ENCODE assay signal across 23 cellular contexts in genomic region chr2:224436634-224437033, GRCh38. TPM values are rescaled to one million over a fixed set of nuclear protein-coding genes. Genes with fewer than 3 reads are reported as not detected.
DNase-seq lines count a peak whose midpoint lies in the region; ATAC-seq, FAIRE-seq and TF ChIP-seq lines count a peak whose summit lies in the region.
"Had no signal": no experiment of that assay in that cellular context is flagged by ENCODE, and none has a peak within 500 bp of the region (broad histone marks: within the 10 kb centered on the region; RNA-seq: fewer than 3 reads in every experiment).

No MANE protein-coding gene starts in this region.

- H3K79me2 ChIP-seq in K562 (ENCODE audit: control insufficient read depth, insufficient read depth, low read length) (no peaks in the 10 kb centered on the region), keratinocyte (ENCODE audit: control insufficient read depth, insufficient read depth, low read length) (no peaks in the 10 kb centered on the region)

- no peak overlapping the region for H3K9ac ChIP-seq in K562 (ENCODE audit: insufficient read depth in 1 of 2, low read depth in 2 of 2, low read length in 2 of 2)
- no peak overlapping the region for H3K9ac ChIP-seq in keratinocyte (ENCODE audit: control insufficient read depth, extremely low read depth, insufficient read depth, low read length)
- H3K9ac ChIP-seq: neural progenitor cell had no signal

- BruUV-seq in K562 (replicated peaks; lab: Mats Ljungman, UMichigan), result no TSS peak

- TF ChIP-seq EP300 in K562 (IDR thresholded peaks at IDR 0.05; ENCODE audit: low read length), result no peak

- no peaks in the 10 kb centered on the region for H3K9me1 ChIP-seq in K562 (ENCODE audit: control insufficient read depth, insufficient read depth, low read length)
- no peaks in the 10 kb centered on the region for H3K9me1 ChIP-seq in keratinocyte (ENCODE audit: control insufficient read depth, extremely low read depth, insufficient read depth, low read length)

- in situ Hi-C loops in K562 (cut with MboI), result no loop called here

- H3K4me1 ChIP-seq in K562 (replicated peaks in 1 of 2; ENCODE audit: control insufficient read depth in 2 of 2, insufficient read depth in 2 of 2, low read length in 2 of 2), result no peaks in the 10 kb centered on the region; a peak in 1 of 5 replicates
- peaks cover 28% of the 10 kb centered on the region for H3K4me1 ChIP-seq in keratinocyte (ENCODE audit: control insufficient read depth, extremely low read depth, insufficient read depth, low read length)
- H3K4me1 ChIP-seq: colonic mucosa, SJCRH30, tibial nerve had no signal

- H2AFZ ChIP-seq in K562 (ENCODE audit: low read depth, low read length), result no peak overlapping the region
- H2AFZ ChIP-seq in keratinocyte (ENCODE audit: control insufficient read depth, low read length), result no peak overlapping the region
- H2AFZ ChIP-seq: neural progenitor cell had no signal

- H3K27me3 ChIP-seq in K562 (ENCODE audit: control insufficient read depth in 2 of 2, insufficient read depth in 2 of 2, low read length in 2 of 2), result no peaks in the 10 kb centered on the region
- H3K27me3 ChIP-seq in keratinocyte (ENCODE audit: control insufficient read depth, extremely low read depth, insufficient read depth, low read length), result no peaks in the 10 kb centered on the region
- H3K27me3 ChIP-seq: colonic mucosa, neural progenitor cell, SJCRH30, tibial nerve had no signal

- CTCF ChIA-PET in K562 (lab: Yijun Ruan, JAX; ENCODE audit: low intra/inter-chr PET ratio), result no interaction called here

- H3K9me3 ChIP-seq in K562 (replicated peaks; ENCODE audit: control insufficient read depth, insufficient read depth, low read depth, low read length) (no peaks in the 10 kb centered on the region), keratinocyte (ENCODE audit: control insufficient read depth, low read depth, low read length) (no peaks in the 10 kb centered on the region)
- H3K9me3 ChIP-seq: colonic mucosa, tibial nerve had no signal

- H3K27ac ChIP-seq in K562 (ENCODE audit: extremely low read depth, low read depth, low read length) (no peak overlapping the region), keratinocyte (ENCODE audit: control insufficient read depth, insufficient read depth, low read length) (peak overlapping the region; percentile 22)
- H3K27ac ChIP-seq: colonic mucosa, neural progenitor cell, SJCRH30, tibial nerve had no signal

- intact Hi-C loops in K562 (cut with micrococcal nuclease), result no loop called here

- no peak for FAIRE-seq in K562 (lab: Jason Lieb, UNC)
- FAIRE-seq in keratinocyte (lab: Jason Lieb, UNC), result peak; percentile 77
- FAIRE-seq: TTC549 had no signal

- no peaks in the 10 kb centered on the region for H3K36me3 ChIP-seq in K562 (ENCODE audit: control insufficient read depth, insufficient read depth, low read length)
- no peaks in the 10 kb centered on the region for H3K36me3 ChIP-seq in keratinocyte (ENCODE audit: control insufficient read depth in 2 of 2, extremely low read depth in 1 of 2, insufficient read depth in 2 of 2, low read length in 2 of 2)
- H3K36me3 ChIP-seq: colonic mucosa, neural progenitor cell, SJCRH30, tibial nerve had no signal

- no peak overlapping the region for H3K4me3 ChIP-seq in K562
- no peak overlapping the region for H3K4me3 ChIP-seq in keratinocyte (ENCODE audit: control insufficient read depth in 2 of 3, extremely low read depth in 1 of 3, insufficient read depth in 2 of 3, low read depth in 1 of 3, low read length in 3 of 3)
- H3K4me3 ChIP-seq: colonic mucosa, neural progenitor cell, SJCRH30, tibial nerve had no signal

- no peak for TF ChIP-seq CTCF in K562 (IDR thresholded peaks at IDR 0.05 in 2 of 3, conservative IDR thresholded peaks at IDR 0.05 in 1 of 3; ENCODE audit: insufficient read depth in 2 of 3, low read depth in 1 of 3, low read length in 3 of 3)
- TF ChIP-seq CTCF in keratinocyte (optimal IDR thresholded peaks at IDR 0.05 in 1 of 3, IDR thresholded peaks at IDR 0.05 in 1 of 3, conservative IDR thresholded peaks at IDR 0.05 in 1 of 3; ENCODE audit: extremely low read depth in 1 of 3, insufficient read depth in 2 of 3, low read length in 3 of 3), result no peak

- ATAC-seq in K562 (peak; percentile 42; the same call in 2 of the 3 replicates), GM18858 (IDR thresholded peaks at IDR 0.05; ENCODE audit: unreplicated experiment) (no peak), GM19328 (IDR thresholded peaks at IDR 0.05; ENCODE audit: unreplicated experiment) (no peak)
- ATAC-seq: sciatic nerve had no signal

- TF ChIP-seq RAD21 in K562 (CRISPR knock-in tag; conservative IDR thresholded peaks at IDR 0.05 in 1 of 2, IDR thresholded peaks at IDR 0.05 in 1 of 2), result no peak

- H3K4me2 ChIP-seq in K562 (ENCODE audit: insufficient read depth, low read length), result no peak overlapping the region
- no peak overlapping the region for H3K4me2 ChIP-seq in keratinocyte (ENCODE audit: control insufficient read depth, extremely low read depth, insufficient read depth, low read depth, low read length)
- H3K4me2 ChIP-seq: neural progenitor cell had no signal

- DNase-seq in ELR (ENCODE audit: low read depth) (peak; percentile 11), LoVo (ENCODE audit: low spot score) (peak; percentile 28), K562 (ENCODE audit: extremely low read depth in 1 of 4, low spot score in 3 of 4) (no peak), keratinocyte (ENCODE audit: low read depth, low spot score) (peak; percentile 56), SHP77 (lab: John Stamatoyannopoulos, UW) (no peak)
- DNase-seq: activated naive CD8-positive, alpha-beta T cell treated with anti-CD3 and anti-CD28 coated beads, Interleukin-2, amount 10 ng/mL, durations not matched to agents 7 days and 5 days; CD4-positive, alpha-beta memory T cell; colonic mucosa; DMS 273 treated with DMSO at 0.1 percent for 48 hours; HFFc6; kidney glomerular epithelial cell; NCI-H146; NCI-H524; NK-92 treated with Interleukin-12 subunit alpha and Interleukin-12 subunit beta, amount 100 ng/mL, for 24 hours; posterior cingulate gyrus; SJCRH30 had no signal

- H4K20me1 ChIP-seq in K562 (replicated peaks; ENCODE audit: control insufficient read depth, insufficient read depth, low read length) (no peaks in the 10 kb centered on the region), keratinocyte (ENCODE audit: control insufficient read depth, extremely low read depth, insufficient read depth, low read length) (no peaks in the 10 kb centered on the region)

- dilution Hi-C loops in keratinocyte (cut with MboI; ENCODE audit: extremely low pct_ligation_motif_present, low sequenced_read_pairs), result no loop called here

- no CpG with 5 or more reads among the region's 1 CpG for WGBS in K562 (ENCODE audit: insufficient coverage, low coverage, missing lambda C conversion rate)

- TF ChIP-seq POLR2A in K562 (conservative IDR thresholded peaks at IDR 0.05), result no peak

- POLR2A ChIA-PET in K562 (lab: Yijun Ruan, JAX), result no interaction called here

TF ChIP-seq in K562, 482 proteins besides CTCF, POLR2A, EP300 and RAD21 (continues in another document):
- TF ChIP-seq TSC22D4 (tag; IDR thresholded peaks at IDR 0.05) (no peak), MAFF (IDR thresholded peaks at IDR 0.05; ENCODE audit: low read length) (no peak), ESRRB (CRISPR knock-in tag; IDR thresholded peaks at IDR 0.05; ENCODE audit: borderline replicate concordance) (no peak), NR1H2 (CRISPR knock-in tag; IDR thresholded peaks at IDR 0.05) (no peak), SLC30A9 (CRISPR knock-in tag; IDR thresholded peaks at IDR 0.05) (no peak)

RNA-seq across cellular contexts. Expression of gene FAM124B, which starts 34.7 kb away (rescaled TPM):
- total RNA-seq in K562 (2011; cell fraction: chromatin; rRNA removed; ENCODE audit: low replicate concordance), result 10.6 and 11.9 TPM in 2 replicates
- 10.7 and 12.1 TPM in 2 replicates for total RNA-seq in K562 (2011; cell fraction: nucleolus; rRNA removed)
- total RNA-seq in K562 (2011; cell fraction: nucleoplasm; rRNA removed), result 12.3 and 12.6 TPM in 2 replicates
- total RNA-seq in K562 (2014; rRNA removed) (8.6 and 10.4 TPM in 2 replicates), K562 (2014; rRNA removed; fragmentation: Illumina TruSeq; extraction: Trizol) (8.6 and 9.7 TPM in 2 replicates), K562 (2015; rRNA removed; fragmentation: Illumina TruSeq; extraction: Trizol) (6.2 and 7.1 TPM in 2 replicates), K562 (2021) (7.4 and 7.6 TPM in 2 replicates)
- polyA plus RNA-seq in K562 (2011; rRNA removed) (5.2 and 9.3 TPM in 2 replicates), K562 (2014; fragmentation: Illumina TruSeq; extraction: Trizol) (9.1 and 10.1 TPM in 2 replicates), K562 (2014; fragmentation: Nextera tagmentation; extraction: Ambion mirVana) (10 to 100 TPM; 15.5 to 21.4 TPM), K562 (2014; rRNA removed) (7.4 and 8.4 TPM in 2 replicates), keratinocyte (0.03 to 0.04 TPM (median 0.03 TPM) in 3 replicates)
- 5.4 and 7.5 TPM in 2 replicates for polyA plus RNA-seq in K562 (2011; cell fraction: cytosol; rRNA removed)
- 3.3 and 4.7 TPM in 2 replicates for polyA plus RNA-seq in K562 (2011; cell fraction: nucleus; rRNA removed)
- 5.3 and 6.4 TPM in 2 replicates for polyA plus RNA-seq in K562 (2012)
- 7.5 and 9.6 TPM in 2 replicates for polyA minus RNA-seq in K562 (2011; rRNA and poly(A)+ RNA removed)
- polyA minus RNA-seq in K562 (2011; cell fraction: cytosol; rRNA and poly(A)+ RNA removed), result 2.9 and 6.8 TPM in 2 replicates
- polyA minus RNA-seq in K562 (2011; cell fraction: nucleus; rRNA and poly(A)+ RNA removed), result 7.9 and 9.6 TPM in 2 replicates
- polyA plus RNA-seq in keratinocyte (2011; ENCODE audit: low read depth), result 0.20 TPM
- 0.04 TPM in 1 of 2 replicates, not detected in the other for polyA plus RNA-seq in keratinocyte (2011; cell fraction: cytosol; rRNA removed)
- 0.13 and 0.17 TPM in 2 replicates for polyA plus RNA-seq in keratinocyte (2011; cell fraction: nucleus; rRNA removed)
- 0.23 TPM in 1 of 2 replicates, not detected in the other for polyA plus RNA-seq in keratinocyte (2012; ENCODE audit: low replicate concordance)
- polyA minus RNA-seq in keratinocyte, result 0.10 TPM in 1 of 3 replicates, not detected in the others
- not detected for polyA minus RNA-seq in keratinocyte (2011; cell fraction: cytosol; rRNA and poly(A)+ RNA removed)
- 0.21 TPM in 1 of 2 replicates, not detected in the other for polyA minus RNA-seq in keratinocyte (2011; cell fraction: nucleus; rRNA and poly(A)+ RNA removed)
- total RNA-seq: G401 had no signal

Comparison
In these comparisons a context has a peak if more than half of its experiments do, and no peak if none do; other contexts are left out.
1. DNase-seq: peak in ELR (single experiment), LoVo (single experiment) and keratinocyte (single experiment); none in K562 (0 of 4) and SHP77 (0 of 2).